ENCODE assay signal across 31 cellular contexts in the genomic region with DNA sequence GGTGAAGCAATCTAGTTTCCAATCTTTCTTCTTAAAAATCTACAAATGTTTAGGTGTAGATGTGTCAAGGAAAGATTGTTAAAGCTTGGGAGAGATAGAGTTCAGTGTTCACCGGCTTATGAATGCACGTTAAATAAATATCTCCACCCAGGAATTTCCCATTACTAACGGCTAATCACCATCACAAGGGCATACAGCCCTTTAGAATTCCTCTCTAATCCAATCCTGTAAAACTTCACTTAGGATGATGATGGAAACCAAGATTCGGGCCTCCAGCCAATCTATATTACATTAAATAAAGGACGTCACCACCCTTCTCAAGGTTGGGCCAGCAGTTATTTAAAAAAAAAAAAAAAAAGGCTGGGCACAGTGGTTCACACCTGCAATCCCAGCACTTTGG. TPM values are rescaled to one million over a fixed set of nuclear protein-coding genes. Genes with fewer than 3 reads are reported as not detected.
DNase-seq lines count a peak whose midpoint lies in the region; ATAC-seq and TF ChIP-seq lines count a peak whose summit lies in the region.
"Had no signal": no experiment of that assay in that cellular context is flagged by ENCODE, and none has a peak within 500 bp of the region (broad histone marks: within the 10 kb centered on the region; RNA-seq: fewer than 3 reads in every experiment).

No MANE protein-coding gene starts in this region.

- no peak for ATAC-seq in GM23338
- peak; percentile 78 for ATAC-seq in foreskin keratinocyte
- ATAC-seq in gastrocnemius medialis, result no peak
- ATAC-seq in GM21576 (IDR thresholded peaks at IDR 0.05; ENCODE audit: unreplicated experiment), result no peak
- no peak for ATAC-seq in GM18511 (IDR thresholded peaks at IDR 0.05; ENCODE audit: unreplicated experiment)
- ATAC-seq: activated CD8-positive, alpha-beta T cell treated with anti-CD3 and anti-CD28 coated beads for 36 hours; left lobe of liver; natural killer cell had no signal

- H3K4me1 ChIP-seq in GM23338 (ENCODE audit: insufficient read depth) (peaks cover 17% of the 10 kb centered on the region; the same call in 1 of the 2 replicates), OCI-LY1 (ENCODE audit: insufficient read depth, low read length, severe bottlenecking) (peaks cover 68% of the 10 kb centered on the region), foreskin keratinocyte (no peaks in the 10 kb centered on the region), gastrocnemius medialis (peaks cover 46 to 47% of the 10 kb centered on the region in 2 donors)

- 0 out of 2 replicates have a peak, but pooled peaks cover 8% of the 10 kb centered on the region for H3K36me3 ChIP-seq in GM23338 (ENCODE audit: insufficient read depth)
- no peaks in the 10 kb centered on the region for H3K36me3 ChIP-seq in OCI-LY1 (ENCODE audit: insufficient read depth, low read length)
- no peaks in the 10 kb centered on the region for H3K36me3 ChIP-seq in gastrocnemius medialis

- H2AFZ ChIP-seq in GM23338 (no peak overlapping the region), OCI-LY1 (ENCODE audit: low read length) (no peak overlapping the region)

- intact Hi-C loops in gastrocnemius medialis (cut with DNase I; ENCODE audit: low total_unique reads), result no loop called here

- no peak for TF ChIP-seq POLR2A in gastrocnemius medialis (IDR thresholded peaks at IDR 0.05)

- no peak for TF ChIP-seq CTCF in GM23338 (conservative IDR thresholded peaks at IDR 0.05; ENCODE audit: low read depth in 2 of 2)
- TF ChIP-seq CTCF in OCI-LY1 (IDR thresholded peaks at IDR 0.05; ENCODE audit: low read length), result no peak
- TF ChIP-seq CTCF in foreskin keratinocyte (conservative IDR thresholded peaks at IDR 0.05), result no peak
- TF ChIP-seq CTCF in gastrocnemius medialis (IDR thresholded peaks at IDR 0.05 in 4 of 5, conservative IDR thresholded peaks at IDR 0.05 in 1 of 5), result no peak

- H3K4me3 ChIP-seq in GM23338 (no peak overlapping the region), OCI-LY1 (ENCODE audit: low read depth, low read length, poor library complexity, severe bottlenecking) (no peak overlapping the region), gastrocnemius medialis (no peak overlapping the region)

- H3K4me2 ChIP-seq in GM23338 (no peak overlapping the region), OCI-LY1 (ENCODE audit: low read length) (no peak overlapping the region)
- H3K4me2 ChIP-seq: KMS-11 had no signal

- H3K27me3 ChIP-seq in GM23338 (ENCODE audit: insufficient read depth) (no peaks in the 10 kb centered on the region), OCI-LY1 (ENCODE audit: insufficient read depth, low read length) (no peaks in the 10 kb centered on the region), foreskin keratinocyte (no peaks in the 10 kb centered on the region), gastrocnemius medialis (no peaks in the 10 kb centered on the region)

- H3K79me2 ChIP-seq in GM23338 (replicated peaks; ENCODE audit: insufficient read depth), result peaks cover 87% of the 10 kb centered on the region
- H3K79me2 ChIP-seq in OCI-LY1 (ENCODE audit: insufficient read depth, low read length), result no peaks in the 10 kb centered on the region

- H3K9me3 Mint-ChIP-seq in GM23338, result no peaks in the 10 kb centered on the region
- H3K9me3 Mint-ChIP-seq: activated CD8-positive, alpha-beta T cell treated with anti-CD3 and anti-CD28 coated beads for 36 hours; dendritic cell treated with granulocyte-macrophage colony-stimulating factor and Interleukin-4, amounts not matched to agents 40 ng/mL and 50 ng/mL, for 4 days; HFFc6; immature natural killer cell; mesothelial cell of epicardium; natural killer cell; T-helper 1 cell treated with Interleukin-12 subunit alpha and Interleukin-12 subunit beta and Interleukin-4 antibody, amounts not matched to agents 30 μg/mL and 1 μg/mL, for 36 hours had no signal

- no peak overlapping the region for H3K9ac ChIP-seq in OCI-LY1 (ENCODE audit: low read length)
- H3K9ac ChIP-seq: KMS-11 had no signal

- H4K20me1 ChIP-seq in GM23338 (replicated peaks; ENCODE audit: insufficient read depth) (peaks cover 7% of the 10 kb centered on the region), OCI-LY1 (ENCODE audit: insufficient read depth, low read length) (no peaks in the 10 kb centered on the region)

- H3K27me3 Mint-ChIP-seq in GM23338 (ENCODE audit: insufficient read depth, low read depth, poor library complexity), result no peaks in the 10 kb centered on the region
- H3K27me3 Mint-ChIP-seq: activated CD8-positive, alpha-beta T cell treated with anti-CD3 and anti-CD28 coated beads for 36 hours; activated naive CD8-positive, alpha-beta T cell treated with anti-CD3 and anti-CD28 coated beads, Interleukin-2, amount 10 ng/mL, durations not matched to agents 7 days and 5 days; dendritic cell treated with granulocyte-macrophage colony-stimulating factor and Interleukin-4, amounts not matched to agents 40 ng/mL and 50 ng/mL, for 4 days had no signal

- DNase-seq in GM23338 (ENCODE audit: low spot score) (no peak), foreskin keratinocyte (peak; percentile 65 to 69), gastrocnemius medialis (no peak), RKO (ENCODE audit: low spot score) (no peak), NCI-H128 (lab: John Stamatoyannopoulos, UW; ENCODE audit: unreplicated experiment) (no peak)
- DNase-seq: activated CD4-positive, CD25-positive, alpha-beta regulatory T cell treated with anti-CD3 and anti-CD28 coated beads, Interleukin-2, amount 50 U/mL, for 72 hours; activated CD8-positive, alpha-beta T cell treated with anti-CD3 and anti-CD28 coated beads for 36 hours; activated effector memory CD4-positive, alpha-beta T cell treated with Interleukin-2 at 50 U/mL for 16 hours; activated naive CD8-positive, alpha-beta T cell treated with anti-CD3 and anti-CD28 coated beads, Interleukin-2, amount 10 ng/mL, durations not matched to agents 7 days and 5 days; C1 segment of cervical spinal cord; Calu3; caudate nucleus; DMS79 treated with DMSO at 0.1 percent for 48 hours; endodermal cell; GF-D8; HFFc6; hypothalamus; immature natural killer cell; natural killer cell; NCI-H1694; NCI-H510A treated with DMSO at 0.1 percent for 48 hours; stimulated activated CD4-positive, alpha-beta T cell treated with anti-CD3 and anti-CD28 coated beads, Interleukin-2, amount 100 ng/mL, for 24 hours; substantia nigra had no signal

- H3K27ac ChIP-seq in GM23338 (ENCODE audit: low read depth) (peak overlapping the region; percentile 67; the same call in 1 of the 2 replicates), OCI-LY1 (ENCODE audit: low read depth, low read length, poor library complexity, severe bottlenecking) (peak overlapping the region; percentile 76), foreskin keratinocyte (peak overlapping the region; percentile 77), gastrocnemius medialis (peak overlapping the region; percentile 30 to 85 (median 65))
- H3K27ac ChIP-seq: KMS-11 had no signal

- in situ Hi-C loops in gastrocnemius medialis (cut with MboI; ENCODE audit: low sequenced_read_pairs in 4 of 4), result no loop called here

- H3K27ac Mint-ChIP-seq in GM23338, result no peak overlapping the region
- H3K27ac Mint-ChIP-seq: activated CD8-positive, alpha-beta T cell treated with anti-CD3 and anti-CD28 coated beads for 36 hours; activated naive CD8-positive, alpha-beta T cell treated with anti-CD3 and anti-CD28 coated beads, Interleukin-2, amount 10 ng/mL, durations not matched to agents 7 days and 5 days; dendritic cell treated with granulocyte-macrophage colony-stimulating factor and Interleukin-4, amounts not matched to agents 40 ng/mL and 50 ng/mL, for 4 days; endodermal cell; HFFc6; immature natural killer cell; mesothelial cell of epicardium; natural killer cell; T-helper 1 cell treated with Interleukin-12 subunit alpha and Interleukin-12 subunit beta and Interleukin-4 antibody, amounts not matched to agents 30 μg/mL and 1 μg/mL, for 36 hours had no signal

- H3K9me2 ChIP-seq in GM23338 (ENCODE audit: insufficient read depth) (no peaks in the 10 kb centered on the region), OCI-LY1 (ENCODE audit: low read depth, low read length) (no peaks in the 10 kb centered on the region)

- H3F3A ChIP-seq in GM23338 (replicated peaks; ENCODE audit: low read depth) (no peaks in the 10 kb centered on the region), OCI-LY1 (ENCODE audit: insufficient read depth, low read length) (no peaks in the 10 kb centered on the region)

- H3K36me3 Mint-ChIP-seq in GM23338 (ENCODE audit: low read depth), result peaks cover 14% of the 10 kb centered on the region; the same call in 2 of the 3 replicates
- H3K36me3 Mint-ChIP-seq: immature natural killer cell, natural killer cell had no signal

- H3K9me3 ChIP-seq in OCI-LY1 (ENCODE audit: low read length), result no peaks in the 10 kb centered on the region
- H3K9me3 ChIP-seq in gastrocnemius medialis, result no peaks in the 10 kb centered on the region

- peaks cover 38% of the 10 kb centered on the region for H3K4me1 Mint-ChIP-seq in GM23338

- no peak overlapping the region for H3K4me3 Mint-ChIP-seq in GM23338
- H3K4me3 Mint-ChIP-seq: activated CD8-positive, alpha-beta T cell treated with anti-CD3 and anti-CD28 coated beads for 36 hours; activated naive CD8-positive, alpha-beta T cell treated with anti-CD3 and anti-CD28 coated beads, Interleukin-2, amount 10 ng/mL, durations not matched to agents 7 days and 5 days; dendritic cell treated with granulocyte-macrophage colony-stimulating factor and Interleukin-4, amounts not matched to agents 40 ng/mL and 50 ng/mL, for 4 days; endodermal cell; HFFc6; immature natural killer cell; mesothelial cell of epicardium; natural killer cell; T-helper 1 cell treated with Interleukin-12 subunit alpha and Interleukin-12 subunit beta and Interleukin-4 antibody, amounts not matched to agents 30 μg/mL and 1 μg/mL, for 36 hours had no signal

TF ChIP-seq in GM23338, 12 proteins besides CTCF, POLR2A, EP300 and RAD21 (continues in another document):
- TF ChIP-seq JUNB (IDR thresholded peaks at IDR 0.05; ENCODE audit: unreplicated experiment), result no peak
- TF ChIP-seq ZNF114 (CRISPR knock-in tag; IDR thresholded peaks at IDR 0.05), result no peak

RNA-seq across cellular contexts. Expression of a gene that starts 23.3 kb away (rescaled TPM):
- total RNA-seq in GM23338 (2014; rRNA removed; shearing (Covaris generic)), result 52.8 and 59.4 TPM in 2 replicates
- polyA plus RNA-seq in GM23338 (2016; fragmentation: Nextera tagmentation; extraction: Ambion mirVana) (11.7 and 12.5 TPM in 2 replicates), foreskin keratinocyte (3.9 and 4.0 TPM in 2 replicates)
- total RNA-seq in foreskin keratinocyte (12.4 and 15.0 TPM in 2 replicates), gastrocnemius medialis (10 to 100 TPM; 10.9 to 15.7 (median 13.3) TPM)

Comparison
In these comparisons a context has a peak if more than half of its experiments do, and no peak if none do; other contexts are left out.
1. DNase-seq: peak in foreskin keratinocyte (2 of 2); none in GM23338 (single experiment), gastrocnemius medialis (0 of 2), RKO (single experiment) and NCI-H128 (single experiment).
2. Peak in every context shown above with its lines, with median percentiles within 50 percentile points of each other: H3K27ac ChIP-seq.